ENCODE assay signal across 26 cellular contexts in the genomic region with DNA sequence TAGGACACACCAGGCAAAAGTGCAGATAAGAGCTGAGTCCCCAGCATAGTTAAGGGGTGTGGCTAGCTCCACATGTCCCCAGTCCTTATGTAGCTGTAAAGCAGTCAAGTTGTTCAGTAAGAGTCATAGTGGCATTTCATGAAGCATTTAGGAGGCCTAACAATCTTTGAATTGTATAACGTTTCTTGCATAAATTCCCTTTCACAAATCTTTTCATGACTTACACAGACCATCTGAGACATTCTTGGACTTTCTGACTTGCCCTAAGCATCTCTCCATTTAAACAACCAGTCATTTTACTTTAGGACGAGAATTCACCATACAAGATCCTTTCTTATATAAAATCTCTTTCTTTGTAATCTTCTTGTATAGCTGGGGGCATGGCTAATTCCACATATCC. TPM values are rescaled to one million over a fixed set of nuclear protein-coding genes. Genes with fewer than 3 reads are reported as not detected.
"Had no signal": no experiment of that assay in that cellular context is flagged by ENCODE, and none has a peak within 500 bp of the region (broad histone marks: within the 10 kb centered on the region; RNA-seq: fewer than 3 reads in every experiment).

No MANE protein-coding gene starts in this region.

- H3K27ac ChIP-seq: hepatocyte, left ventricle myocardium inferior, pancreas, prostate gland, sigmoid colon, spleen, tibial nerve, uterus had no signal

- H3K4me3 ChIP-seq: hepatocyte, left ventricle myocardium inferior, lung, mucosa of descending colon, pancreas, prostate gland, sigmoid colon, spleen, tibial nerve, uterus had no signal

- H3K27me3 Mint-ChIP-seq: stimulated activated memory B cell treated with anti-CD40 and anti-IgM and Interleukin-4, amounts not matched to agents 10 μg/mL and 1 μg/mL and 100 μg/mL, for 72 hours; type B pancreatic cell had no signal

- H3K4me3 Mint-ChIP-seq: naive thymus-derived CD8-positive, alpha-beta T cell; nephron; neural crest cell; stimulated activated memory B cell treated with anti-CD40 and anti-IgM and Interleukin-4, amounts not matched to agents 10 μg/mL and 1 μg/mL and 100 μg/mL, for 72 hours; stimulated activated naive CD8-positive, alpha-beta T cell treated with anti-CD3 and anti-CD28 coated beads, Interleukin-15, amount 100 ng/mL, for 72 hours; type B pancreatic cell had no signal

- H3K4me1 Mint-ChIP-seq: naive thymus-derived CD8-positive, alpha-beta T cell; nephron; neural crest cell; stimulated activated memory B cell treated with anti-CD40 and anti-IgM and Interleukin-4, amounts not matched to agents 10 μg/mL and 1 μg/mL and 100 μg/mL, for 72 hours; stimulated activated naive CD8-positive, alpha-beta T cell treated with anti-CD3 and anti-CD28 coated beads, Interleukin-15, amount 100 ng/mL, for 72 hours had no signal

- H2AFZ ChIP-seq: hepatocyte had no signal

- DNase-seq: islet precursor cell; left ventricle myocardium inferior; midbrain; mucosa of descending colon; naive thymus-derived CD8-positive, alpha-beta T cell; nucleus accumbens; pancreas; posterior cingulate gyrus; retina; right cardiac atrium; sigmoid colon; small intestine; spleen; stimulated activated CD4-positive, alpha-beta T cell treated with anti-CD3 and anti-CD28 coated beads, Interleukin-4, amount 100 ng/mL, for 24 hours; stimulated activated naive CD4-positive, alpha-beta T cell treated with Interleukin-2 at 50 U/mL for 16 hours; stimulated activated naive CD8-positive, alpha-beta T cell treated with anti-CD3 and anti-CD28 coated beads, Interleukin-15, amount 100 ng/mL, for 72 hours; substantia nigra; uterus had no signal

- H3K36me3 ChIP-seq: left ventricle myocardium inferior, pancreas, prostate gland, sigmoid colon, spleen, tibial nerve, uterus had no signal

- H3K27me3 ChIP-seq: hepatocyte, pancreas, sigmoid colon, spleen, tibial nerve, uterus had no signal

- ATAC-seq: mucosa of descending colon; naive thymus-derived CD8-positive, alpha-beta T cell; pancreas; right cardiac atrium; stimulated activated memory B cell treated with anti-CD40 and anti-IgM and Interleukin-4, amounts not matched to agents 10 μg/mL and 1 μg/mL and 100 μg/mL, for 72 hours; stimulated activated naive CD8-positive, alpha-beta T cell treated with anti-CD3 and anti-CD28 coated beads, Interleukin-15, amount 100 ng/mL, for 72 hours had no signal

- H3K9me3 ChIP-seq: pancreas, prostate gland, sigmoid colon, uterus had no signal

- H3K4me1 ChIP-seq: left ventricle myocardium inferior, pancreas, prostate gland, sigmoid colon, spleen, tibial nerve, uterus had no signal

- H3K4me2 ChIP-seq: hepatocyte had no signal

- H3K79me2 ChIP-seq: hepatocyte had no signal

- H3K36me3 Mint-ChIP-seq: naive thymus-derived CD8-positive, alpha-beta T cell; stimulated activated memory B cell treated with anti-CD40 and anti-IgM and Interleukin-4, amounts not matched to agents 10 μg/mL and 1 μg/mL and 100 μg/mL, for 72 hours had no signal

- H3K27ac Mint-ChIP-seq: naive thymus-derived CD8-positive, alpha-beta T cell; nephron; stimulated activated memory B cell treated with anti-CD40 and anti-IgM and Interleukin-4, amounts not matched to agents 10 μg/mL and 1 μg/mL and 100 μg/mL, for 72 hours; stimulated activated naive CD8-positive, alpha-beta T cell treated with anti-CD3 and anti-CD28 coated beads, Interleukin-15, amount 100 ng/mL, for 72 hours; type B pancreatic cell had no signal

RNA-seq across cellular contexts. Expression of a gene that starts 53.9 kb away (rescaled TPM):
- total RNA-seq: naive thymus-derived CD8-positive, alpha-beta T cell had no signal
- polyA plus RNA-seq: naive thymus-derived CD8-positive, alpha-beta T cell had no signal
